8 cellular contexts compared by ENCODE assay signal in the genomic region with DNA sequence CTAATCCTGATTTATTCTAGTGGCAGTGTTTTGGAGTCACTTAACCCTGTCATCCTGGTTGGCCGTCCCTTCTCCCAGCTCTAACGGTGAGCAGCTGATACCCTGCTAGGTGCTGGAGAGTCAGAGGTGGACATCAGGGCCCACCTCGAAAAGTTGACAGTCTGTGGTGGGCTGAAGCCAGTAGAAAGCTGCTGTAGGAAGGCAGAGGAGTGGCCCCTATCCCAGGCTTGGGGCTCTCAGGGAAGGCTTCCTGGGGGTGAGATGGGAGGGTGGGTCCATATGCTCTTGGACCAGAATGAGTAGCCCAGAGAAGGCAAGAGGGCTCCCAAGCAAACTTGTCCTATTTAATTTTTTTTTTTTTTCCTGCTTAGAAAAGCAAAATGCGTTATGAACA. TPM values are rescaled to one million over a fixed set of nuclear protein-coding genes. Genes with fewer than 3 reads are reported as not detected.
DNase-seq lines count a peak whose midpoint lies in the region; ATAC-seq lines count a peak whose summit lies in the region.

No MANE protein-coding gene starts in this region.

- peaks cover 45% of the 10 kb centered on the region for H3K36me3 Mint-ChIP-seq in stimulated activated naive CD8-positive, alpha-beta T cell treated with anti-CD3 and anti-CD28 coated beads, Interleukin-15, Interleukin-2, amounts not matched to agents 100 ng/mL and 50 ng/mL, for 24 hours (ENCODE audit: low read depth)
- H3K36me3 Mint-ChIP-seq in activated T-helper 17 cell treated with anti-CD3 and anti-CD28 coated beads, Interleukin-2, amount 50 U/mL, for 72 hours (ENCODE audit: low read depth) = peaks cover 48% of the 10 kb centered on the region
- peaks cover 22% of the 10 kb centered on the region for H3K36me3 Mint-ChIP-seq in memory B cell

- no peak for DNase-seq in stimulated activated naive CD8-positive, alpha-beta T cell treated with anti-CD3 and anti-CD28 coated beads, Interleukin-15, Interleukin-2, amounts not matched to agents 100 U/mL and 50 U/mL, for 24 hours
- DNase-seq in memory B cell (ENCODE audit: low spot score in 2 of 2) = peak in 1 of 2 donors; percentile 14
- DNase-seq in NOMO-1 (lab: John Stamatoyannopoulos, UW; ENCODE audit: unreplicated experiment in 2 of 2) = no peak
- no peak for DNase-seq in middle frontal gyrus (ENCODE audit: extremely low spot score, low spot score)
- no peak for DNase-seq in stimulated activated CD4-positive, alpha-beta T cell treated with anti-CD3 and anti-CD28 coated beads, Interleukin-2, amount 100 ng/mL, for 48 hours
- no peak for DNase-seq in HuH-7 (ENCODE audit: low spot score)

- H3K9me3 Mint-ChIP-seq in stimulated activated naive CD8-positive, alpha-beta T cell treated with anti-CD3 and anti-CD28 coated beads, Interleukin-15, Interleukin-2, amounts not matched to agents 100 ng/mL and 50 ng/mL, for 24 hours = no peaks in the 10 kb centered on the region
- H3K9me3 Mint-ChIP-seq in activated T-helper 17 cell treated with anti-CD3 and anti-CD28 coated beads, Interleukin-2, amount 50 U/mL, for 72 hours = no peaks in the 10 kb centered on the region
- no peaks in the 10 kb centered on the region for H3K9me3 Mint-ChIP-seq in memory B cell

- H3K27me3 Mint-ChIP-seq in stimulated activated naive CD8-positive, alpha-beta T cell treated with anti-CD3 and anti-CD28 coated beads, Interleukin-15, Interleukin-2, amounts not matched to agents 100 ng/mL and 50 ng/mL, for 24 hours = no peaks in the 10 kb centered on the region
- no peaks in the 10 kb centered on the region for H3K27me3 Mint-ChIP-seq in activated T-helper 17 cell treated with anti-CD3 and anti-CD28 coated beads, Interleukin-2, amount 50 U/mL, for 72 hours
- H3K27me3 Mint-ChIP-seq in memory B cell = no peaks in the 10 kb centered on the region

- peaks cover 36% of the 10 kb centered on the region for H3K4me1 Mint-ChIP-seq in stimulated activated naive CD8-positive, alpha-beta T cell treated with anti-CD3 and anti-CD28 coated beads, Interleukin-15, Interleukin-2, amounts not matched to agents 100 ng/mL and 50 ng/mL, for 24 hours (ENCODE audit: low read depth)
- H3K4me1 Mint-ChIP-seq in activated T-helper 17 cell treated with anti-CD3 and anti-CD28 coated beads, Interleukin-2, amount 50 U/mL, for 72 hours = peaks cover 17% of the 10 kb centered on the region
- peaks cover 30% of the 10 kb centered on the region for H3K4me1 Mint-ChIP-seq in memory B cell

- ATAC-seq in stimulated activated naive CD8-positive, alpha-beta T cell treated with anti-CD3 and anti-CD28 coated beads, Interleukin-15, Interleukin-2, amounts not matched to agents 100 U/mL and 50 U/mL, for 24 hours = no peak
- ATAC-seq in activated T-helper 17 cell treated with anti-CD3 and anti-CD28 coated beads, Interleukin-2, amount 50 U/mL, for 72 hours (replicated peaks) = no peak
- ATAC-seq in memory B cell (ENCODE audit: low read depth) = no peak

- peak overlapping the region; percentile 33 for H3K27ac Mint-ChIP-seq in stimulated activated naive CD8-positive, alpha-beta T cell treated with anti-CD3 and anti-CD28 coated beads, Interleukin-15, Interleukin-2, amounts not matched to agents 100 ng/mL and 50 ng/mL, for 24 hours
- peak overlapping the region; percentile 100 for H3K27ac Mint-ChIP-seq in activated T-helper 17 cell treated with anti-CD3 and anti-CD28 coated beads, Interleukin-2, amount 50 U/mL, for 72 hours
- H3K27ac Mint-ChIP-seq in memory B cell = no peak overlapping the region

- peak overlapping the region; percentile 99 for H3K4me3 Mint-ChIP-seq in stimulated activated naive CD8-positive, alpha-beta T cell treated with anti-CD3 and anti-CD28 coated beads, Interleukin-15, Interleukin-2, amounts not matched to agents 100 ng/mL and 50 ng/mL, for 24 hours
- peak overlapping the region; percentile 97 for H3K4me3 Mint-ChIP-seq in activated T-helper 17 cell treated with anti-CD3 and anti-CD28 coated beads, Interleukin-2, amount 50 U/mL, for 72 hours
- H3K4me3 Mint-ChIP-seq in memory B cell = peak overlapping the region; percentile 95

RNA-seq across cellular contexts. Expression of a gene that starts 0.5 kb away (rescaled TPM):
- total RNA-seq in activated T-helper 17 cell treated with anti-CD3 and anti-CD28 coated beads, Interleukin-2, amount 50 U/mL, for 72 hours = 1,000 to 10,000 TPM; 1,253 to 1,604 TPM

RNA-seq across cellular contexts. Expression of a gene that starts 46.5 kb away (rescaled TPM):
- total RNA-seq in activated T-helper 17 cell treated with anti-CD3 and anti-CD28 coated beads, Interleukin-2, amount 50 U/mL, for 72 hours = 10 to 100 TPM in 1 of 2 donors, 1 to 10 TPM in 1; 7.7 to 31.8 TPM
